In genomic region chr5:93583525-93583798, GRCh38 we compare ENCODE assay signal across 9 cellular contexts. TPM values are rescaled to one million over a fixed set of nuclear protein-coding genes. Genes with fewer than 3 reads are reported as not detected.
DNase-seq lines count a peak whose midpoint lies in the region; ATAC-seq, FAIRE-seq and TF ChIP-seq lines count a peak whose summit lies in the region.
"Had no signal": no experiment of that assay in that cellular context is flagged by ENCODE, and none has a peak within 500 bp of the region (broad histone marks: within the 10 kb centered on the region; RNA-seq: fewer than 3 reads in every experiment).

No MANE protein-coding gene starts in this region.

- H3K4me2 ChIP-seq in astrocyte (ENCODE audit: low read length), result peak overlapping the region; percentile 97

- H3K27me3 Mint-ChIP-seq in astrocyte (ENCODE audit: low read depth, unreplicated experiment) (peaks cover 34% of the 10 kb centered on the region), T-helper 17 cell (peaks cover 37% of the 10 kb centered on the region)

- no peak for FAIRE-seq in astrocyte (lab: Jason Lieb, UNC)

- H4K20me1 ChIP-seq in astrocyte (ENCODE audit: insufficient read depth, low read length), result peaks cover 14% of the 10 kb centered on the region

- H3K36me3 ChIP-seq in heart right ventricle (no peaks in the 10 kb centered on the region), astrocyte (ENCODE audit: insufficient read depth, low read length) (no peaks in the 10 kb centered on the region), left lung (no peaks in the 10 kb centered on the region), vagina (no peaks in the 10 kb centered on the region)

- H3K36me3 Mint-ChIP-seq in astrocyte (ENCODE audit: low read depth, unreplicated experiment) (peaks cover 6% of the 10 kb centered on the region), T-helper 17 cell (ENCODE audit: low read depth) (peaks cover 4% of the 10 kb centered on the region)

- intact Hi-C loops in heart right ventricle (cut with DNase I) (loop anchor here in 6 of 10 donors (1.0 to 10.0 kb wide), 5 partner anchors 24 to 1111 kb away; no protein-coding TSS in a partner anchor), Right ventricle myocardium inferior (cut with DNase I) (loop anchor here (5.0 kb wide), 1 partner anchor 219 kb away; no protein-coding TSS in a partner anchor), left lung (cut with DNase I) (loop anchor here in 1 of 2 donors (10.0 kb wide), 1 partner anchor 211 kb away; no protein-coding TSS in a partner anchor), vagina (cut with DNase I) (loop anchor here (10.0 kb wide), 1 partner anchor 339 kb away; no protein-coding TSS in a partner anchor)

- no peak for TF ChIP-seq POLR2A in vagina (IDR thresholded peaks at IDR 0.05)

- WGBS in heart right ventricle, 2 donors, result 3% methylated on average over 6 of the region's 6 CpGs

- H3K4me1 Mint-ChIP-seq in astrocyte (ENCODE audit: low read depth, unreplicated experiment) (peaks cover 11% of the 10 kb centered on the region), T-helper 17 cell (peaks cover 16% of the 10 kb centered on the region)

- DNase-seq in heart right ventricle (no peak), Right ventricle myocardium inferior (ENCODE audit: missing footprints) (no peak), astrocyte (ENCODE audit: low read depth) (no peak), left lung (no peak), vagina (ENCODE audit: extremely low spot score in 2 of 2) (no peak), T-helper 17 cell (no peak)
- DNase-seq in activated CD4-positive, alpha-beta T cell treated with anti-CD3 and anti-CD28 coated beads, Interleukin-2, amount 50 U/mL, for 4 hours, result no peak

- no peak overlapping the region for H2AFZ ChIP-seq in astrocyte (ENCODE audit: low read depth, low read length)

- H3K9me3 Mint-ChIP-seq in astrocyte (ENCODE audit: unreplicated experiment), result peaks cover 3% of the 10 kb centered on the region

- H3K27ac Mint-ChIP-seq in astrocyte (ENCODE audit: unreplicated experiment) (peak overlapping the region; percentile 81), T-helper 17 cell (no peak overlapping the region)

- no peak for TF ChIP-seq CTCF in heart right ventricle (IDR thresholded peaks at IDR 0.05)
- TF ChIP-seq CTCF in astrocyte (IDR thresholded peaks at IDR 0.05; ENCODE audit: insufficient read depth, low read depth, low read length), result no peak
- no peak for TF ChIP-seq CTCF in left lung (IDR thresholded peaks at IDR 0.05)
- no peak for TF ChIP-seq CTCF in vagina (IDR thresholded peaks at IDR 0.05)

- H3K4me3 Mint-ChIP-seq in astrocyte (ENCODE audit: unreplicated experiment) (no peak overlapping the region), T-helper 17 cell (no peak overlapping the region)
- H3K4me3 Mint-ChIP-seq: brain had no signal

- H3K79me2 ChIP-seq in astrocyte (ENCODE audit: insufficient read depth, low read length), result peaks cover 74% of the 10 kb centered on the region

- H3K9me3 ChIP-seq in heart right ventricle (no peaks in the 10 kb centered on the region), astrocyte (ENCODE audit: insufficient read depth, low read depth, low read length) (no peaks in the 10 kb centered on the region), left lung (no peaks in the 10 kb centered on the region), vagina (no peaks in the 10 kb centered on the region), T-helper 17 cell (ENCODE audit: control insufficient read depth, low read length, poor library complexity, severe bottlenecking) (no peaks in the 10 kb centered on the region)

- no peak overlapping the region for H3K27ac ChIP-seq in heart right ventricle
- H3K27ac ChIP-seq in astrocyte (ENCODE audit: low read depth, low read length), result peak overlapping the region; percentile 86
- H3K27ac ChIP-seq in left lung, result peak overlapping the region; percentile 67 to 87
- H3K27ac ChIP-seq in vagina, result peak overlapping the region; percentile 90

- H3K4me1 ChIP-seq in heart right ventricle (peaks cover 6 to 60% (median 40%) of the 10 kb centered on the region in 9 donors), astrocyte (ENCODE audit: insufficient read depth, low read length) (peaks cover 13% of the 10 kb centered on the region), left lung (peaks cover 11 to 46% of the 10 kb centered on the region in 2 donors), vagina (peaks cover 40% of the 10 kb centered on the region)

- ATAC-seq in heart right ventricle, result no peak
- ATAC-seq in Right ventricle myocardium inferior, result no peak
- no peak for ATAC-seq in left lung
- ATAC-seq in T-helper 17 cell, result no peak
- no peak for ATAC-seq in HG03039 (IDR thresholded peaks at IDR 0.05; ENCODE audit: unreplicated experiment)

- peak overlapping the region; percentile 90 for H3K9ac ChIP-seq in astrocyte (ENCODE audit: low read length)

- H3K4me3 ChIP-seq in heart right ventricle, result peak overlapping the region; percentile 14 to 54 (median 49)
- peak overlapping the region; percentile 79 for H3K4me3 ChIP-seq in astrocyte (ENCODE audit: insufficient read depth, low read depth, low read length)
- H3K4me3 ChIP-seq in left lung, result peak overlapping the region; percentile 32 to 43
- peak overlapping the region; percentile 59 to 66 for H3K4me3 ChIP-seq in vagina

- H3K27me3 ChIP-seq in heart right ventricle (peaks cover 14 to 89% (median 83%) of the 10 kb centered on the region in 7 donors), astrocyte (ENCODE audit: insufficient read depth, low read length) (no peaks in the 10 kb centered on the region), left lung (peaks cover 63 to 97% of the 10 kb centered on the region in 2 donors), vagina (no peaks in the 10 kb centered on the region)

RNA-seq across cellular contexts. Expression of gene NR2F1, which starts 0.4 kb away (rescaled TPM):
- total RNA-seq in heart right ventricle, result 1 to 10 TPM in 4 of 10 donors, under 1 TPM in 6; 0.27 to 2.4 (median 0.92) TPM
- 1 to 10 TPM in 1 of 2 donors, under 1 TPM in 1; 0.44 to 1.1 TPM for polyA plus RNA-seq in heart right ventricle
- total RNA-seq in Right ventricle myocardium inferior, result 1.3 TPM
- total RNA-seq in astrocyte, result 4.3 and 5.1 TPM in 2 replicates
- total RNA-seq in left lung, result 10 to 100 TPM; 50.7 to 69.1 TPM
- 97.2 TPM for total RNA-seq in vagina
- not detected for total RNA-seq in T-helper 17 cell

RNA-seq across cellular contexts. Expression of gene NR2F1-AS1, which starts 2.4 kb away (rescaled TPM):
- total RNA-seq in heart right ventricle, result under 1 TPM in 9 of 10 donors, not detected in 1; 0.44 to 0.87 (median 0.59) TPM
- 1 to 10 TPM in 1 of 2 donors, under 1 TPM in 1; 0.41 to 2.9 TPM for polyA plus RNA-seq in heart right ventricle
- total RNA-seq in Right ventricle myocardium inferior, result 0.60 TPM
- total RNA-seq in astrocyte, result 6.9 and 7.3 TPM in 2 replicates
- total RNA-seq in left lung, result 10 to 100 TPM; 10.5 to 18.3 TPM
- total RNA-seq in vagina, result 22.3 TPM
- not detected for total RNA-seq in T-helper 17 cell

Comparison
In these comparisons a context has a peak if more than half of its experiments do, and no peak if none do; other contexts are left out.
1. H3K27ac ChIP-seq: peak in astrocyte (single experiment), left lung (2 of 2) and vagina (single experiment); none in heart right ventricle (0 of 10).
2. Peak in every context shown above with its lines, with median percentiles within 50 percentile points of each other: H3K4me3 ChIP-seq.